ENCODE assay signal across 14 cellular contexts in the genomic region with DNA sequence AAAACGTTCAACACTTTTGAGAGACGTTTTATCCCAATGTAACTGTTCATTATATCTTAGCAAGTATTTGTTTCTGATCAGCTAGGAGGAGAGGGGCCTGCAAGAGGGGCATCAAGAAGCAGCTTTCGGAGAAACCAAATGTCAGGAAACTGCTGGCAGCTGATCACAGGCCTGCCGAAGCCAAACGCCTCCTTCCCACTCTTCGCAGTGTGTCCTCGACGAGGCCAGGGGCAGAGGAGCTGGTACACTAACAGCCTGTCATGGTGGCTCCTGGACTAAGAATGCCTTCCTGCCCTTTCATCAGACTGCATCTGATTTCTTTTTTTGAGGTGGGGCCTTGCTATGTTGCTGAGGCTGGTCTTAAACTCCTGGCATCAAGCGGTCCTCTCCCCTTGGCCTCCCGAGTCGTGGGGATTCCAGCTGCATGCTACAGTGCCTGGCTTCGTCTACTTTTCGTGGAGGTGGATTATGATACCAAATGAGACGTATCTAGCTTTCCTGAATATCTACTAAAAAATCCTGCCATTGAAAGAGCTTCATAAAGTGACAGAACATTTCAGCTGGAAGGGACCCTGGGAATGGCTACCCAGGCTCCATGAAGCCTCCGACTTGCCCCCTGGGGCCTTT.
A peak's percentile ranks its signal among the peaks of the same experiment; 100 is the strongest.
DNase-seq lines count a peak whose midpoint lies in the region; ATAC-seq and TF ChIP-seq lines count a peak whose summit lies in the region.
"Had no signal": no experiment of that assay in that cellular context is flagged by ENCODE, and none has a peak within 500 bp of the region (broad histone marks: within the 10 kb centered on the region; RNA-seq: fewer than 3 reads in every experiment).

No MANE protein-coding gene starts in this region.

- H3K4me3 Mint-ChIP-seq in osteocyte (ENCODE audit: unreplicated experiment): no peak overlapping the region
- H3K4me3 Mint-ChIP-seq: activated T-cell treated with anti-CD3 and anti-CD28 coated beads, Interleukin-2, amount 50 U/mL, for 24 hours; T-helper 17 cell had no signal

- H3K27ac ChIP-seq in right atrium auricular region: peak overlapping the region; percentile 74 to 76
- peak overlapping the region; percentile 29 to 85 (median 80) for H3K27ac ChIP-seq in gastroesophageal sphincter

- TF ChIP-seq POLR2A in gastroesophageal sphincter (IDR thresholded peaks at IDR 0.05): no peak

- no peak for TF ChIP-seq EP300 in gastroesophageal sphincter (IDR thresholded peaks at IDR 0.05)

- H3K9me3 Mint-ChIP-seq in osteocyte (ENCODE audit: unreplicated experiment): no peaks in the 10 kb centered on the region
- H3K9me3 Mint-ChIP-seq: activated T-cell treated with anti-CD3 and anti-CD28 coated beads, Interleukin-2, amount 50 U/mL, for 24 hours had no signal

- ATAC-seq in left ventricle myocardium superior (no peak), gastroesophageal sphincter (no peak)

- intact Hi-C loops in left ventricle myocardium superior (cut with micrococcal nuclease): loop anchor here (5.0 to 10.0 kb wide), 2 partner anchors 43 to 180 kb away; no protein-coding TSS in a partner anchor

- peaks cover 30% of the 10 kb centered on the region for H3K36me3 Mint-ChIP-seq in osteocyte (ENCODE audit: unreplicated experiment)

- H3K27me3 Mint-ChIP-seq in osteocyte (ENCODE audit: unreplicated experiment): no peaks in the 10 kb centered on the region
- H3K27me3 Mint-ChIP-seq: activated T-cell treated with anti-CD3 and anti-CD28 coated beads, Interleukin-2, amount 50 U/mL, for 24 hours; T-helper 17 cell had no signal

- H3K27me3 ChIP-seq in right atrium auricular region: no peaks in the 10 kb centered on the region
- no peaks in the 10 kb centered on the region for H3K27me3 ChIP-seq in gastroesophageal sphincter
- H3K27me3 ChIP-seq: Peyer's patch had no signal

- H3K27ac Mint-ChIP-seq in osteocyte (ENCODE audit: unreplicated experiment): peak overlapping the region; percentile 97

- H3K4me1 Mint-ChIP-seq in osteocyte (ENCODE audit: unreplicated experiment): peaks cover 59% of the 10 kb centered on the region

- H3K4me3 ChIP-seq in right atrium auricular region (no peak overlapping the region), gastroesophageal sphincter (no peak overlapping the region)
- H3K4me3 ChIP-seq: Peyer's patch, prostate gland had no signal

- no peaks in the 10 kb centered on the region for H3K9me3 ChIP-seq in right atrium auricular region
- H3K9me3 ChIP-seq in gastroesophageal sphincter: no peaks in the 10 kb centered on the region
- H3K9me3 ChIP-seq: Peyer's patch, prostate gland had no signal

- peaks cover 32% of the 10 kb centered on the region for H3K36me3 ChIP-seq in right atrium auricular region
- H3K36me3 ChIP-seq in gastroesophageal sphincter: peaks cover 0 to 38% of the 10 kb centered on the region in 2 donors
- H3K36me3 ChIP-seq: prostate gland had no signal

- DNase-seq in right atrium auricular region (ENCODE audit: low spot score) (peak; percentile 44), left ventricle myocardium superior (no peak), osteocyte (ENCODE audit: extremely low spot score, unreplicated experiment) (no peak), NCI-H187 treated with DMSO at 0.1 percent for 48 hours (lab: John Stamatoyannopoulos, UW) (no peak), NCI-H1417 (lab: John Stamatoyannopoulos, UW) (no peak)
- DNase-seq in activated CD4-positive, alpha-beta T cell treated with anti-CD3 and anti-CD28 coated beads for 4 hours: no peak
- no peak for DNase-seq in stimulated activated naive CD4-positive, alpha-beta T cell treated with Interleukin-2 at 50 U/mL for 16 hours (lab: John Stamatoyannopoulos, UW)
- DNase-seq: cortex of kidney, NCI-H2081 treated with DMSO at 0.1 percent for 48 hours had no signal

- peaks cover 0 to 47% of the 10 kb centered on the region in 2 donors for H3K4me1 ChIP-seq in right atrium auricular region
- peaks cover 14 to 70% (median 33%) of the 10 kb centered on the region in 3 donors for H3K4me1 ChIP-seq in gastroesophageal sphincter

- WGBS in gastroesophageal sphincter (ENCODE audit: low coverage in 1 of 2), 2 donors: 64 to 83% methylated on average over 4 to 5 of the region's 15 CpGs

- TF ChIP-seq CTCF in right atrium auricular region (IDR thresholded peaks at IDR 0.05) (no peak), gastroesophageal sphincter (IDR thresholded peaks at IDR 0.05) (no peak), osteocyte (IDR thresholded peaks at IDR 0.05) (no peak)
